Comparison of ENCODE assay signal across 14 cellular contexts in the genomic region with DNA sequence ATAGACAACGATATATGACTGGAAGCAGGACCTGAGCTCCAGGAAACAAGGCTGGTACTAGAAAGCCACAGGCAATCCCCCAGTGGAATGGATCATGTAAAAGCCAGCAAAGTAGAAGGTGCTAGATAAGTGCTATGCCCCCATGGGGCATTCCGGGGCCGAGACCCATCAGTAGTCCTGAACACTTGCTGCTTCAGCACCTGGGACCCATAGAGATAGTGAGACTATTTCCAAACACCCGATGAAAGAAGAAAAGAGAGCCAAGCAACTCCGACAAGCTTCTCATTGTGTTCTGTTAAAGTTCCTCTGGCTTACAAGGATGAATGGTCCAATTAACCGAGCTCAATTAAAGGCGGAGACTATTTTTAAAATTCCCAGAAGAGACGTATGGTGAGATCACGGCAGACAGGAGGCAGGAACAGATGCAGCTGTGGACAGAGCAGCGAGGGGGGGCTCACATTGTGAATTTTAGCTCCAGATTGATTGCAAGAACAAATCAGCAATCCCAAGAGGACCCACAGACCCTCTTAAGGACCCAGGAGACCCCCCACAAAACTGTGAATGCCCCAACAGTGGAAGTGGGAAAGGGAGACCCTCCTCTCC.
DNase-seq lines count a peak whose midpoint lies in the region; ATAC-seq, FAIRE-seq and TF ChIP-seq lines count a peak whose summit lies in the region.
"Had no signal": no experiment of that assay in that cellular context is flagged by ENCODE, and none has a peak within 500 bp of the region (broad histone marks: within the 10 kb centered on the region; RNA-seq: fewer than 3 reads in every experiment).

No MANE protein-coding gene starts in this region.

- H3K9me1 ChIP-seq in K562 (ENCODE audit: control insufficient read depth, insufficient read depth, low read length), result no peaks in the 10 kb centered on the region

- no peak for TF ChIP-seq POLR2A in K562 (conservative IDR thresholded peaks at IDR 0.05)

- TF ChIP-seq CTCF in K562 (IDR thresholded peaks at IDR 0.05 in 2 of 3, conservative IDR thresholded peaks at IDR 0.05 in 1 of 3; ENCODE audit: insufficient read depth in 2 of 3, low read depth in 1 of 3, low read length in 3 of 3) (no peak), hepatocyte (IDR thresholded peaks at IDR 0.05; ENCODE audit: poor library complexity) (no peak), GM10248 (IDR thresholded peaks at IDR 0.05; ENCODE audit: control extremely low read depth, extremely low read depth, low read depth, missing control alignments) (no peak), MM.1S (IDR thresholded peaks at IDR 0.05; ENCODE audit: low read length) (no peak)

- WGBS in K562 (ENCODE audit: insufficient coverage, low coverage, missing lambda C conversion rate), result 25% methylated on average over 8 of the region's 10 CpGs
- WGBS in hepatocyte (ENCODE audit: low lambda C conversion rate, missing lambda C conversion rate), result 77% methylated on average over 10 of the region's 10 CpGs

- no peak overlapping the region for H3K4me3 ChIP-seq in K562
- no peak overlapping the region for H3K4me3 ChIP-seq in hepatocyte
- H3K4me3 ChIP-seq in rectal smooth muscle tissue (ENCODE audit: low read length), result no peak overlapping the region
- no peak overlapping the region for H3K4me3 ChIP-seq in MM.1S (ENCODE audit: low read length)

- H2AFZ ChIP-seq in K562 (ENCODE audit: low read depth, low read length) (peak overlapping the region; percentile 79; the same call in 1 of the 2 replicates), hepatocyte (peak overlapping the region; percentile 44), MM.1S (ENCODE audit: low read length) (no peak overlapping the region)

- H3K27ac ChIP-seq in K562 (ENCODE audit: extremely low read depth, low read depth, low read length), result peak overlapping the region; percentile 16; the same call in 1 of the 3 replicates
- H3K27ac ChIP-seq in hepatocyte, result peak overlapping the region; percentile 86
- H3K27ac ChIP-seq in rectal smooth muscle tissue (ENCODE audit: low read depth, low read length), result peak overlapping the region; percentile 14
- H3K27ac ChIP-seq in MM.1S (ENCODE audit: low read length), result no peak overlapping the region
- H3K27ac ChIP-seq: HL-60 had no signal

- H3K4me1 ChIP-seq in K562 (replicated peaks in 1 of 2; ENCODE audit: control insufficient read depth in 2 of 2, insufficient read depth in 2 of 2, low read length in 2 of 2) (peaks cover 0 to 6% of the 10 kb centered on the region in 2 experiments; a peak in 3 of 5 replicates), hepatocyte (ENCODE audit: insufficient read depth) (peaks cover 5% of the 10 kb centered on the region), rectal smooth muscle tissue (ENCODE audit: control insufficient read depth, insufficient read depth, low read length) (no peaks in the 10 kb centered on the region), MM.1S (ENCODE audit: low read length) (no peaks in the 10 kb centered on the region)

- peaks cover 0 to 5% of the 10 kb centered on the region in 2 experiments; a peak in 2 of 5 replicates for H3K27me3 ChIP-seq in K562 (ENCODE audit: control insufficient read depth in 2 of 2, insufficient read depth in 2 of 2, low read length in 2 of 2)
- no peaks in the 10 kb centered on the region for H3K27me3 ChIP-seq in hepatocyte
- H3K27me3 ChIP-seq in rectal smooth muscle tissue (ENCODE audit: control insufficient read depth, insufficient read depth, low read length), result no peaks in the 10 kb centered on the region
- H3K27me3 ChIP-seq in MM.1S (replicated peaks; ENCODE audit: insufficient read depth, low read length), result no peaks in the 10 kb centered on the region

- no peaks in the 10 kb centered on the region for H3K79me2 ChIP-seq in K562 (ENCODE audit: control insufficient read depth, insufficient read depth, low read length)
- H3K79me2 ChIP-seq in hepatocyte, result no peaks in the 10 kb centered on the region
- no peaks in the 10 kb centered on the region for H3K79me2 ChIP-seq in MM.1S (ENCODE audit: low read length)

- no peak overlapping the region for H3K9ac ChIP-seq in K562 (ENCODE audit: insufficient read depth in 1 of 2, low read depth in 2 of 2, low read length in 2 of 2)
- no peak overlapping the region for H3K9ac ChIP-seq in rectal smooth muscle tissue (ENCODE audit: low read length)
- H3K9ac ChIP-seq in MM.1S (ENCODE audit: low read length), result no peak overlapping the region

- no peaks in the 10 kb centered on the region for H4K20me1 ChIP-seq in K562 (replicated peaks; ENCODE audit: control insufficient read depth, insufficient read depth, low read length)
- H4K20me1 ChIP-seq in hepatocyte (ENCODE audit: insufficient read depth, poor library complexity, severe bottlenecking), result no peaks in the 10 kb centered on the region
- H4K20me1 ChIP-seq in MM.1S (ENCODE audit: insufficient read depth, low read length), result no peaks in the 10 kb centered on the region

- H3K4me2 ChIP-seq in K562 (ENCODE audit: insufficient read depth, low read length), result no peak overlapping the region
- H3K4me2 ChIP-seq in hepatocyte, result peak overlapping the region; percentile 61
- no peak overlapping the region for H3K4me2 ChIP-seq in MM.1S (ENCODE audit: low read depth, low read length)

- no peaks in the 10 kb centered on the region for H3K9me3 ChIP-seq in K562 (replicated peaks; ENCODE audit: control insufficient read depth, insufficient read depth, low read depth, low read length)
- H3K9me3 ChIP-seq in hepatocyte (ENCODE audit: low read depth), result no peaks in the 10 kb centered on the region
- H3K9me3 ChIP-seq in MM.1S (replicated peaks; ENCODE audit: insufficient read depth, low read length), result no peaks in the 10 kb centered on the region

- POLR2A ChIA-PET in K562 (lab: Yijun Ruan, JAX), result interaction anchor here (0.5 to 1.5 kb wide), 2 partner anchors 25 to 56 kb away, joined by 3 read pairs; no protein-coding TSS in a partner anchor
- POLR2A ChIA-PET in GM10248 (lab: Yijun Ruan, JAX), result no interaction called here

- no peak; the same call in 2 of the 3 replicates for ATAC-seq in K562

- in situ Hi-C loops in K562 (cut with MboI), result no loop called here

- BruUV-seq in K562 (replicated peaks; lab: Mats Ljungman, UMichigan), result no TSS peak

- no peak for TF ChIP-seq RAD21 in K562 (CRISPR knock-in tag; conservative IDR thresholded peaks at IDR 0.05 in 1 of 2, IDR thresholded peaks at IDR 0.05 in 1 of 2)

- DNase-seq in ELF-1 (ENCODE audit: low read depth, low spot score), result peak; percentile 15
- DNase-seq in K562 (ENCODE audit: extremely low read depth in 1 of 4, low spot score in 3 of 4), result no peak
- no peak for DNase-seq in hepatocyte (ENCODE audit: low spot score)
- no peak for DNase-seq in SIG-M5 (lab: John Stamatoyannopoulos, UW)
- DNase-seq in GM10248 (ENCODE audit: extremely low spot score), result no peak
- DNase-seq in superior temporal gyrus (ENCODE audit: extremely low spot score), result no peak
- DNase-seq in MM.1S, result no peak
- DNase-seq: activated CD4-positive, alpha-beta T cell treated with anti-CD3 and anti-CD28 coated beads, Interleukin-2, amount 50 U/mL, for 1 hour; foreskin melanocyte; naive B cell; NCI-H2029 had no signal

- H3F3A ChIP-seq in MM.1S (ENCODE audit: insufficient read depth, low read length), result no peaks in the 10 kb centered on the region

- no peaks in the 10 kb centered on the region for H3K9me2 ChIP-seq in hepatocyte (replicated peaks; ENCODE audit: insufficient read depth)
- no peaks in the 10 kb centered on the region for H3K9me2 ChIP-seq in MM.1S (replicated peaks; ENCODE audit: insufficient read depth, low read length)

- FAIRE-seq in K562 (lab: Jason Lieb, UNC), result no peak
- FAIRE-seq: small intestine had no signal

- TF ChIP-seq EP300 in K562 (IDR thresholded peaks at IDR 0.05; ENCODE audit: low read length), result no peak

- CTCF ChIA-PET in K562 (lab: Yijun Ruan, JAX; ENCODE audit: low intra/inter-chr PET ratio), result no interaction called here
- CTCF ChIA-PET in GM10248 (lab: Yijun Ruan, JAX), result interaction anchor here (1.6 to 1.8 kb wide), 2 partner anchors 11 to 14 kb away, joined by 3 to 4 read pairs; no protein-coding TSS in a partner anchor

- intact Hi-C loops in K562 (cut with micrococcal nuclease), result no loop called here

- no peaks in the 10 kb centered on the region for H3K36me3 ChIP-seq in K562 (ENCODE audit: control insufficient read depth, insufficient read depth, low read length)
- no peaks in the 10 kb centered on the region for H3K36me3 ChIP-seq in hepatocyte (replicated peaks; ENCODE audit: insufficient read depth, low read depth)
- no peaks in the 10 kb centered on the region for H3K36me3 ChIP-seq in rectal smooth muscle tissue (ENCODE audit: control insufficient read depth, insufficient read depth, low read length)
- H3K36me3 ChIP-seq in MM.1S (replicated peaks; ENCODE audit: insufficient read depth, low read length), result no peaks in the 10 kb centered on the region

TF ChIP-seq in K562, 482 proteins besides CTCF, POLR2A, EP300 and RAD21:
- TF ChIP-seq GATAD2A (IDR thresholded peaks at IDR 0.05) (no peak), TOE1 (IDR thresholded peaks at IDR 0.05; ENCODE audit: borderline replicate concordance) (no peak), TOE1 (CRISPR knock-in tag; IDR thresholded peaks at IDR 0.05; ENCODE audit: borderline replicate concordance, low read depth) (no peak), RNF2 (IDR thresholded peaks at IDR 0.05) (no peak), RBM17 (IDR thresholded peaks at IDR 0.05; ENCODE audit: borderline replicate concordance, low read depth, low read length) (no peak), KLF1 (tag; IDR thresholded peaks at IDR 0.05) (no peak), ZNF436 (CRISPR knock-in tag; IDR thresholded peaks at IDR 0.05) (no peak), NR2C2 (CRISPR knock-in tag; IDR thresholded peaks at IDR 0.05) (no peak), NR2C2 (tag; IDR thresholded peaks at IDR 0.05) (no peak), POU5F1 (IDR thresholded peaks at IDR 0.05; ENCODE audit: borderline replicate concordance, low read depth, low read length, partially characterized antibody) (no peak), TBP (optimal IDR thresholded peaks at IDR 0.05; ENCODE audit: low read depth, low read length) (no peak)
